ENCODE assay signal across 29 cellular contexts in genomic region chr5:72499730-72500129, GRCh38. TPM values are rescaled to one million over a fixed set of nuclear protein-coding genes. Genes with fewer than 3 reads are reported as not detected.
DNase-seq lines count a peak whose midpoint lies in the region; ATAC-seq and TF ChIP-seq lines count a peak whose summit lies in the region.
"Had no signal": no experiment of that assay in that cellular context is flagged by ENCODE, and none has a peak within 500 bp of the region (broad histone marks: within the 10 kb centered on the region; RNA-seq: fewer than 3 reads in every experiment).

No MANE protein-coding gene starts in this region.

- DNase-seq in Right ventricle myocardium inferior (ENCODE audit: missing footprints): peak; percentile 58
- no peak for DNase-seq in cardiac septum (ENCODE audit: low spot score)
- DNase-seq in left lung: no peak
- DNase-seq in sciatic nerve (ENCODE audit: low spot score): no peak
- no peak for DNase-seq in HFFc6
- no peak for DNase-seq in NCI-H2196 treated with DMSO at 0.1 percent for 48 hours (lab: John Stamatoyannopoulos, UW; ENCODE audit: unreplicated experiment)
- DNase-seq: activated CD4-positive, CD25-positive, alpha-beta regulatory T cell treated with anti-CD3 and anti-CD28 coated beads, Interleukin-2, amount 50 U/mL, for 72 hours; activated effector memory CD4-positive, alpha-beta T cell treated with Interleukin-2 at 50 U/mL for 16 hours; Calu3; cerebellar nuclear complex; DND-41; kidney glomerular epithelial cell; MV-4-11; naive B cell; NCI-H1436 treated with DMSO at 0.1 percent for 48 hours; NCI-H2107; NCI-H446 treated with DMSO at 0.1 percent for 48 hours; nucleus accumbens; RPMI8226; small intestine; stimulated activated naive CD8-positive, alpha-beta T cell treated with anti-CD3 and anti-CD28 coated beads, Interleukin-15, amount 100 ng/mL, for 72 hours had no signal

- no peaks in the 10 kb centered on the region for H3K36me3 ChIP-seq in left lung

- H3K36me3 Mint-ChIP-seq in HFFc6 (ENCODE audit: low read depth): no peaks in the 10 kb centered on the region
- H3K36me3 Mint-ChIP-seq: activated naive CD8-positive, alpha-beta T cell; naive B cell; type B pancreatic cell had no signal

- H3K4me3 ChIP-seq in left lung: no peak overlapping the region

- H3K4me3 Mint-ChIP-seq in HFFc6: no peak overlapping the region
- H3K4me3 Mint-ChIP-seq: activated naive CD8-positive, alpha-beta T cell; CD14-positive monocyte; naive B cell; stimulated activated naive CD8-positive, alpha-beta T cell treated with anti-CD3 and anti-CD28 coated beads, Interleukin-15, amount 100 ng/mL, for 72 hours; T-helper 1 cell treated with Interleukin-12 subunit alpha and Interleukin-12 subunit beta and Interleukin-4 antibody, amounts not matched to agents 30 μg/mL and 1 μg/mL, for 36 hours; type B pancreatic cell had no signal

- peak; percentile 60 for ATAC-seq in Right ventricle myocardium inferior
- no peak for ATAC-seq in left lung
- peak; percentile 46 for ATAC-seq in sciatic nerve
- ATAC-seq in GM18858 (IDR thresholded peaks at IDR 0.05; ENCODE audit: unreplicated experiment): no peak
- no peak for ATAC-seq in HG03095 (IDR thresholded peaks at IDR 0.05; ENCODE audit: unreplicated experiment)
- ATAC-seq: stimulated activated naive CD8-positive, alpha-beta T cell treated with anti-CD3 and anti-CD28 coated beads, Interleukin-15, amount 100 ng/mL, for 72 hours had no signal

- H3K4me1 Mint-ChIP-seq in HFFc6 (ENCODE audit: low read depth): peaks cover 56% of the 10 kb centered on the region
- H3K4me1 Mint-ChIP-seq: naive B cell; stimulated activated naive CD8-positive, alpha-beta T cell treated with anti-CD3 and anti-CD28 coated beads, Interleukin-15, amount 100 ng/mL, for 72 hours had no signal

- H3K9me3 Mint-ChIP-seq in HFFc6: no peaks in the 10 kb centered on the region
- H3K9me3 Mint-ChIP-seq: CD14-positive monocyte; naive B cell; stimulated activated naive CD8-positive, alpha-beta T cell treated with anti-CD3 and anti-CD28 coated beads, Interleukin-15, amount 100 ng/mL, for 72 hours; T-helper 1 cell treated with Interleukin-12 subunit alpha and Interleukin-12 subunit beta and Interleukin-4 antibody, amounts not matched to agents 30 μg/mL and 1 μg/mL, for 36 hours; type B pancreatic cell had no signal

- TF ChIP-seq CTCF in left lung (IDR thresholded peaks at IDR 0.05): no peak
- no peak for TF ChIP-seq CTCF in HFFc6 (IDR thresholded peaks at IDR 0.05)

- H3K27ac ChIP-seq in left lung: peak overlapping the region; percentile 21 to 37
- H3K27ac ChIP-seq: 22Rv1, HL-60 had no signal

- no peaks in the 10 kb centered on the region for H3K27me3 Mint-ChIP-seq in HFFc6 (ENCODE audit: insufficient read depth)
- H3K27me3 Mint-ChIP-seq: type B pancreatic cell had no signal

- no peak overlapping the region for H3K27ac Mint-ChIP-seq in HFFc6
- H3K27ac Mint-ChIP-seq: activated naive CD8-positive, alpha-beta T cell; CD14-positive monocyte; naive B cell; stimulated activated naive CD8-positive, alpha-beta T cell treated with anti-CD3 and anti-CD28 coated beads, Interleukin-15, amount 100 ng/mL, for 72 hours; T-helper 1 cell treated with Interleukin-12 subunit alpha and Interleukin-12 subunit beta and Interleukin-4 antibody, amounts not matched to agents 30 μg/mL and 1 μg/mL, for 36 hours; type B pancreatic cell had no signal

- H3K9me3 ChIP-seq in left lung: no peaks in the 10 kb centered on the region

- H3K27me3 ChIP-seq in left lung: no peaks in the 10 kb centered on the region

- H3K4me1 ChIP-seq in left lung: peaks cover 0 to 17% of the 10 kb centered on the region in 2 donors

- intact Hi-C loops in Right ventricle myocardium inferior (cut with DNase I) (loop anchor here (2.0 to 10.0 kb wide), 2 partner anchors 47 to 105 kb away; no protein-coding TSS in a partner anchor), cardiac septum (cut with DNase I) (loop anchor here (1.0 kb wide), 1 partner anchor 47 kb away; no protein-coding TSS in a partner anchor), left lung (cut with DNase I) (no loop called here), sciatic nerve (cut with DNase I) (no loop called here)

RNA-seq across cellular contexts. Expression of gene ZNF366, which starts 7.5 kb away (rescaled TPM):
- 8.7 TPM for total RNA-seq in Right ventricle myocardium inferior
- 3.7 TPM for total RNA-seq in cardiac septum
- total RNA-seq in left lung: 1 to 10 TPM; 3.2 to 5.6 TPM
- 8.0 TPM for total RNA-seq in sciatic nerve
- total RNA-seq in HFFc6 (2021; fragmentation: NEBNext Ultra II Directional; extraction: Animal tissue kit (Norgen Biotek cat#: 25700)): not detected
- total RNA-seq: Calu3 had no signal

Comparison
In these comparisons a context has a peak if more than half of its experiments do, and no peak if none do; other contexts are left out.
1. ATAC-seq: peak in Right ventricle myocardium inferior (single experiment) and sciatic nerve (single experiment); none in left lung (single experiment), GM18858 (single experiment) and HG03095 (single experiment).
2. intact Hi-C loops: an anchor here in Right ventricle myocardium inferior (2.0 to 10.0 kb wide) and cardiac septum (1.0 kb wide); none called in left lung and sciatic nerve.